In the genomic region with DNA sequence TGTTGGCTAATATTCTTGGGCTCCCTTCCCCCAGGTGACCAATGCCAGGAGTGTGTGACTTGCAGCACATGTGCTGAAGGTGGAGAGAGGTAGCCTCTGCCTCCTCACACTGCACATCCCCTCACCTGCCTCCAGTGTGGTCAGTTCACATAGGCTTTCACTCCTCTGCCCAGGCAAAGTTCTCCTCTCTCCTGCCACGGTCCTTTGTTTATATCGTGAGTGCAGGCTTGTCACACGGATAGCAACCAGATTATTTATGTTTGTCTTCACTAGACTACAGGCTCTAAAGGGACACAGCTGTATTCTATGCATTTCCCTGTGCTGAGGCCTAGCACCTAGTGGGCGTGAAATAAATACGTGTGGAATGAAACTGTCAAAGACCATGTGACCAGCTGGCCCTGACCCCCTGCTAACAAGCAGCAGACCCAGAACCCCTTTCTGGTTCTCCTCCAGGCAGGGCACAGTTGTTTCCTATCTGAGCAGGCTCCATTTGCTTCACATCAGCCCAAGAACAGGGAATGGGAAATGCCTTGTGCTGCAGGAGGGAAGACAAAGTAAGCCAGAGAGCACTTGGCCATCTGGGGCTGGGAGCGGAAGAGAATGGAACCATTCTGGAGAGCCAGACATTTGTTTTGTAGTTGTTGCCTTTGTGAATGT, we compare ENCODE assay signal across 8 cellular contexts. TPM values are rescaled to one million over a fixed set of nuclear protein-coding genes. Genes with fewer than 3 reads are reported as not detected.
DNase-seq lines count a peak whose midpoint lies in the region; ATAC-seq and TF ChIP-seq lines count a peak whose summit lies in the region.
"Had no signal": no experiment of that assay in that cellular context is flagged by ENCODE, and none has a peak within 500 bp of the region (broad histone marks: within the 10 kb centered on the region; RNA-seq: fewer than 3 reads in every experiment).

No MANE protein-coding gene starts in this region.

- ATAC-seq in body of pancreas (peak; percentile 72), HG03439 (IDR thresholded peaks at IDR 0.05; ENCODE audit: unreplicated experiment) (no peak)

- intact Hi-C loops in body of pancreas (cut with DNase I) (no loop called here), stomach (cut with DNase I; ENCODE audit: low total_unique reads) (no loop called here)

- H3K4me1 ChIP-seq in body of pancreas = peaks cover 71% of the 10 kb centered on the region
- H3K4me1 ChIP-seq in stomach = peaks cover 23 to 52% (median 39%) of the 10 kb centered on the region in 4 donors

- H3K27ac ChIP-seq in body of pancreas (peak overlapping the region; percentile 84 to 99 (median 94)), stomach (peak overlapping the region; percentile 75 to 85 (median 82))

- H3K36me3 ChIP-seq in body of pancreas (replicated peaks in 1 of 2; ENCODE audit: insufficient read depth in 1 of 2, low read depth in 2 of 2) (no peaks in the 10 kb centered on the region), stomach (no peaks in the 10 kb centered on the region)

- H3K4me3 ChIP-seq in body of pancreas (no peak overlapping the region), stomach (no peak overlapping the region)

- 10 to 13% methylated on average over 6 of the region's 6 CpGs for WGBS in body of pancreas, 2 donors
- WGBS in stomach, 5 donors = 16 to 38% (median 23%) methylated on average over 6 of the region's 6 CpGs

- no peaks in the 10 kb centered on the region for H3K27me3 ChIP-seq in body of pancreas
- H3K27me3 ChIP-seq in stomach = no peaks in the 10 kb centered on the region

- TF ChIP-seq CTCF in body of pancreas (IDR thresholded peaks at IDR 0.05) (peak in 2 of 7 experiments; percentile 2 to 22), stomach (IDR thresholded peaks at IDR 0.05) (no peak)

- DNase-seq in HT-29 (ENCODE audit: low spot score) (peak; percentile 70), body of pancreas (peak; percentile 83 to 92 (median 89)), islet precursor cell (peak; percentile 69), stomach (peak; percentile 28), GM19238 (ENCODE audit: insufficient read length, low spot score) (no peak), NCI-H2081 treated with DMSO at 0.1 percent for 48 hours (lab: John Stamatoyannopoulos, UW) (no peak)
- DNase-seq: NCI-H1436 had no signal

- H3K9me3 ChIP-seq in body of pancreas (no peaks in the 10 kb centered on the region), stomach (no peaks in the 10 kb centered on the region)

- TF ChIP-seq EP300 in stomach (IDR thresholded peaks at IDR 0.05) = no peak

- peak in 2 of 3 donors; percentile 72 to 80 for TF ChIP-seq POLR2A in body of pancreas (IDR thresholded peaks at IDR 0.05)
- no peak for TF ChIP-seq POLR2A in stomach (IDR thresholded peaks at IDR 0.05)

RNA-seq across cellular contexts. Expression of a gene that starts 42.3 kb away (rescaled TPM):
- 1.1 and 4.2 TPM in 2 replicates for total RNA-seq in HT-29 (2014; rRNA removed; shearing (Covaris generic))
- total RNA-seq in body of pancreas = 10 to 100 TPM; 17.4 to 30.3 TPM
- total RNA-seq in stomach = 10 to 100 TPM in 4 of 5 donors, 1 to 10 TPM in 1; 2.3 to 84.8 (median 58.3) TPM
- polyA plus RNA-seq in stomach = 10 to 100 TPM in 1 of 3 donors, 1 to 10 TPM in 2; 4.4 to 13.0 (median 9.7) TPM

RNA-seq across cellular contexts. Expression of a gene that starts 45.5 kb away (rescaled TPM):
- not detected in 2 replicates for total RNA-seq in HT-29 (2014; rRNA removed; shearing (Covaris generic))
- total RNA-seq in body of pancreas = not detected
- total RNA-seq in stomach = not detected
- polyA plus RNA-seq in stomach = 1 to 10 TPM in 1 of 3 donors, under 1 TPM in 2; 0.15 to 1.4 (median 0.92) TPM

RNA-seq across cellular contexts. Expression of a gene that starts 56.3 kb away (rescaled TPM):
- total RNA-seq in HT-29 (2014; rRNA removed; shearing (Covaris generic)) = not detected in 2 replicates
- total RNA-seq in body of pancreas = 1 to 10 TPM; 2.3 to 4.0 TPM
- 10 to 100 TPM in 1 of 5 donors, 1 to 10 TPM in 1, not detected in 3; 7.2 to 12.6 TPM for total RNA-seq in stomach
- polyA plus RNA-seq in stomach = 10 to 100 TPM in 2 of 3 donors, 1 to 10 TPM in 1; 7.6 to 36.7 (median 11.3) TPM

Comparison
In these comparisons a context has a peak if more than half of its experiments do, and no peak if none do; other contexts are left out.
1. DNase-seq: peak in HT-29 (single experiment), body of pancreas (4 of 4), islet precursor cell (single experiment) and stomach (single experiment); none in GM19238 (single experiment) and NCI-H2081 treated with DMSO at 0.1 percent for 48 hours (single experiment).
2. POLR2A ChIP-seq: peak in body of pancreas (2 of 3); none in stomach (0 of 4).